9 cellular contexts compared by ENCODE assay signal in the genomic region with DNA sequence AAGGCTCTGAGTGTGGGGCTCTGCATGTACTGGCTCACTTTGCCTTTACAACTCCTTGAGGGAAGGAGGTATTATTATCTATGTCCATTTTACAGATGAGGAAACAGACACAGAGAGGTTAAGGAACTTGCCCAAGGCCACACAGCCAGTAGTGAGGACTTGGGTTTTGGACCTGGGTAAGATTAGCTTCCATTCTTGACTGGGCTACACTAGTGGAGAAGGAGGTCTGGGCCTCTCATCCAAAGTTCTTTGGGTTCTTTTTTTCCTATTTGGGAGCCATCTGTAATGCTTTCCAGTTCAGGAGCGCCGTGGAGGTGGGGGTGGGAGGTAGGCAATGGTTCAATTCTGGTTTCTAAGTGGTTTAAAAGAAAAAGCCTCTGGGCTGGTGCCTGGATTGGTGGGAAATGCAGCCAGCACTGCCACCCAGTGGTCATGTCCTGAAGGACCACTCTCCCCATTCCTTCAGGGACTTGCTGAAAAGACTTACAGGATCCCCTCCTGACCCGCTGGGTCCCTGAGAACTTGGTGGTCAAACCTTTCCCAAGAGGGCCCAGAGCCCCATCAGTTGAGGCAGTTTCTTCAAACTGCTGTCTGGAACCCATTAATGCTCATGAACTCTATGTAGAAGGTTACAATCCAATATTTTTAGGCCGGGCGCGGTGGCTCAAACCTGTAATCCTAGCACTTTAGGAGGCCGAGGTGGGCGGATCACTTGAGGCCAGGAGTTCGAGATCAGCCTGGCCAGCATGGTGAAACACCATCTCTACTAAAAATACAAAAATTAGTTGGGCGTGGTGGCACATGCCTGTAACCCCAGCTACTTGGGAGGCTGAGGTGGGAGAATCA. TPM values are rescaled to one million over a fixed set of nuclear protein-coding genes. Genes with fewer than 3 reads are reported as not detected.
DNase-seq lines count a peak whose midpoint lies in the region; ATAC-seq and TF ChIP-seq lines count a peak whose summit lies in the region.
"Had no signal": no experiment of that assay in that cellular context is flagged by ENCODE, and none has a peak within 500 bp of the region (broad histone marks: within the 10 kb centered on the region; RNA-seq: fewer than 3 reads in every experiment).

No MANE protein-coding gene starts in this region.

- no peaks in the 10 kb centered on the region for H3K4me1 ChIP-seq in thyroid gland

- CTCF ChIA-PET in BJ (lab: Yijun Ruan, JAX): interaction anchor here (0.6 to 3.1 kb wide), 39 partner anchors 9 to 931 kb away, joined by 3 to 45 read pairs (median 3); a partner anchor contains a TSS

- H4K20me1 ChIP-seq in neural cell (ENCODE audit: insufficient read depth): no peaks in the 10 kb centered on the region

- no peak overlapping the region for H3K27ac ChIP-seq in neural cell (ENCODE audit: low read length)
- no peak overlapping the region for H3K27ac ChIP-seq in thyroid gland

- no peak overlapping the region for H2AFZ ChIP-seq in neural cell (ENCODE audit: low read depth, low read length)

- H3K4me2 ChIP-seq in neural cell (ENCODE audit: low read length): no peak overlapping the region

- TF ChIP-seq EP300 in neural cell (conservative IDR thresholded peaks at IDR 0.05; ENCODE audit: poor library complexity, severe bottlenecking): no peak

- peak; percentile 93 for TF ChIP-seq RAD21 in neural cell (conservative IDR thresholded peaks at IDR 0.05)

- 58 to 60% methylated on average over 10 of the region's 10 CpGs for WGBS in thyroid gland, 2 donors

- intact Hi-C loops in thyroid gland (cut with DNase I): loop anchor here (5.0 kb wide), 2 partner anchors 76 to 171 kb away; no protein-coding TSS in a partner anchor

- H3K4me1 Mint-ChIP-seq in activated T-cell treated with anti-CD3 and anti-CD28 coated beads, Interleukin-2, amount 50 U/mL, for 24 hours (ENCODE audit: low read depth): no peaks in the 10 kb centered on the region

- peaks cover 16% of the 10 kb centered on the region for H3K27me3 Mint-ChIP-seq in activated T-cell treated with anti-CD3 and anti-CD28 coated beads, Interleukin-2, amount 50 U/mL, for 24 hours

- no peaks in the 10 kb centered on the region for H3K9me2 ChIP-seq in neural cell (ENCODE audit: insufficient read depth, low read length)

- no peaks in the 10 kb centered on the region for H3K79me2 ChIP-seq in neural cell (replicated peaks; ENCODE audit: insufficient read depth, low read length)

- ATAC-seq in GM18907 (IDR thresholded peaks at IDR 0.05; ENCODE audit: unreplicated experiment) (peak; percentile 79), HG03457 (IDR thresholded peaks at IDR 0.05; ENCODE audit: unreplicated experiment) (peak; percentile 65)

- DNase-seq in BJ (ENCODE audit: low read depth): no peak
- peak; percentile 75 for DNase-seq in OCI-M1 (lab: John Stamatoyannopoulos, UW)
- peak; percentile 82 for DNase-seq in activated T-cell treated with anti-CD3 and anti-CD28 coated beads, Interleukin-2, amount 50 U/mL, for 24 hours
- DNase-seq in fibroblast of mammary gland (ENCODE audit: low read depth): peak; percentile 75
- DNase-seq in thyroid gland: peak; percentile 66 to 69

- POLR2A ChIA-PET in BJ (lab: Charles Lee): no interaction called here

- H3K9ac ChIP-seq in neural cell (ENCODE audit: low read length): no peak overlapping the region

- no peaks in the 10 kb centered on the region for H3K36me3 Mint-ChIP-seq in activated T-cell treated with anti-CD3 and anti-CD28 coated beads, Interleukin-2, amount 50 U/mL, for 24 hours (ENCODE audit: low read depth)

- H3K4me3 ChIP-seq in BJ (ENCODE audit: low read depth, low read length): no peak overlapping the region
- no peak overlapping the region for H3K4me3 ChIP-seq in fibroblast of mammary gland (ENCODE audit: control insufficient read depth, low read depth, low read length)
- no peak overlapping the region for H3K4me3 ChIP-seq in neural cell (ENCODE audit: low read length)
- no peak overlapping the region for H3K4me3 ChIP-seq in thyroid gland (replicated peaks in 1 of 3)

- H3K36me3 ChIP-seq in BJ (ENCODE audit: control insufficient read depth, insufficient read depth, low read length) (no peaks in the 10 kb centered on the region), neural cell (ENCODE audit: insufficient read depth, low read length) (no peaks in the 10 kb centered on the region), thyroid gland (no peaks in the 10 kb centered on the region)

- H3F3A ChIP-seq in neural cell (ENCODE audit: insufficient read depth, low read length, poor library complexity, severe bottlenecking): no peaks in the 10 kb centered on the region

- H3K27ac Mint-ChIP-seq in activated T-cell treated with anti-CD3 and anti-CD28 coated beads, Interleukin-2, amount 50 U/mL, for 24 hours: no peak overlapping the region

- no peaks in the 10 kb centered on the region for H3K9me3 Mint-ChIP-seq in activated T-cell treated with anti-CD3 and anti-CD28 coated beads, Interleukin-2, amount 50 U/mL, for 24 hours

- TF ChIP-seq POLR2A in thyroid gland (IDR thresholded peaks at IDR 0.05): no peak

- TF ChIP-seq CTCF in BJ (IDR thresholded peaks at IDR 0.05; ENCODE audit: insufficient read depth, low read depth, low read length) (peak; percentile 85), fibroblast of mammary gland (conservative IDR thresholded peaks at IDR 0.05; ENCODE audit: control insufficient read depth, insufficient read depth, low read depth, low read length) (peak; percentile 88), neural cell (IDR thresholded peaks at IDR 0.05; ENCODE audit: poor library complexity, severe bottlenecking) (peak; percentile 92), thyroid gland (IDR thresholded peaks at IDR 0.05) (peak; percentile 69 to 90 (median 80))

- H3K9me3 ChIP-seq in neural cell (ENCODE audit: low read length) (no peaks in the 10 kb centered on the region), thyroid gland (no peaks in the 10 kb centered on the region)

- H3K27me3 ChIP-seq in BJ (ENCODE audit: control insufficient read depth, insufficient read depth, low read length) (peaks cover 6% of the 10 kb centered on the region), neural cell (ENCODE audit: insufficient read depth, low read depth, low read length) (no peaks in the 10 kb centered on the region), thyroid gland (no peaks in the 10 kb centered on the region)

- no peak overlapping the region for H3K4me3 Mint-ChIP-seq in activated T-cell treated with anti-CD3 and anti-CD28 coated beads, Interleukin-2, amount 50 U/mL, for 24 hours

TF ChIP-seq in neural cell, 6 proteins besides CTCF, POLR2A, EP300 and RAD21:
- no peak for TF ChIP-seq MXI1 (conservative IDR thresholded peaks at IDR 0.05; ENCODE audit: poor library complexity, severe bottlenecking)
- TF ChIP-seq EZH2 (IDR thresholded peaks at IDR 0.05; ENCODE audit: borderline replicate concordance, insufficient read depth, low read length, poor library complexity, severe bottlenecking): no peak
- TF ChIP-seq, protein P1, sequence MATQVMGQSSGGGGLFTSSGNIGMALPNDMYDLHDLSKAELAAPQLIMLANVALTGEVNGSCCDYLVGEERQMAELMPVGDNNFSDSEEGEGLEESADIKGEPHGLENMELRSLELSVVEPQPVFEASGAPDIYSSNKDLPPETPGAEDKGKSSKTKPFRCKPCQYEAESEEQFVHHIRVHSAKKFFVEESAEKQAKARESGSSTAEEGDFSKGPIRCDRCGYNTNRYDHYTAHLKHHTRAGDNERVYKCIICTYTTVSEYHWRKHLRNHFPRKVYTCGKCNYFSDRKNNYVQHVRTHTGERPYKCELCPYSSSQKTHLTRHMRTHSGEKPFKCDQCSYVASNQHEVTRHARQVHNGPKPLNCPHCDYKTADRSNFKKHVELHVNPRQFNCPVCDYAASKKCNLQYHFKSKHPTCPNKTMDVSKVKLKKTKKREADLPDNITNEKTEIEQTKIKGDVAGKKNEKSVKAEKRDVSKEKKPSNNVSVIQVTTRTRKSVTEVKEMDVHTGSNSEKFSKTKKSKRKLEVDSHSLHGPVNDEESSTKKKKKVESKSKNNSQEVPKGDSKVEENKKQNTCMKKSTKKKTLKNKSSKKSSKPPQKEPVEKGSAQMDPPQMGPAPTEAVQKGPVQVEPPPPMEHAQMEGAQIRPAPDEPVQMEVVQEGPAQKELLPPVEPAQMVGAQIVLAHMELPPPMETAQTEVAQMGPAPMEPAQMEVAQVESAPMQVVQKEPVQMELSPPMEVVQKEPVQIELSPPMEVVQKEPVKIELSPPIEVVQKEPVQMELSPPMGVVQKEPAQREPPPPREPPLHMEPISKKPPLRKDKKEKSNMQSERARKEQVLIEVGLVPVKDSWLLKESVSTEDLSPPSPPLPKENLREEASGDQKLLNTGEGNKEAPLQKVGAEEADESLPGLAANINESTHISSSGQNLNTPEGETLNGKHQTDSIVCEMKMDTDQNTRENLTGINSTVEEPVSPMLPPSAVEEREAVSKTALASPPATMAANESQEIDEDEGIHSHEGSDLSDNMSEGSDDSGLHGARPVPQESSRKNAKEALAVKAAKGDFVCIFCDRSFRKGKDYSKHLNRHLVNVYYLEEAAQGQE (IDR thresholded peaks at IDR 0.05; ENCODE audit: borderline replicate concordance): no peak
- peak; percentile 90 for TF ChIP-seq SMC3 (conservative IDR thresholded peaks at IDR 0.05; ENCODE audit: poor library complexity)
- no peak for TF ChIP-seq TAF1 (IDR thresholded peaks at IDR 0.05; ENCODE audit: low read depth)

RNA-seq across cellular contexts. Expression of a gene that starts 38.6 kb away (rescaled TPM):
- polyA plus RNA-seq in BJ (2011; rRNA removed) (not detected in 2 replicates), neural cell (not detected in 2 replicates)
- polyA minus RNA-seq in BJ (2011; rRNA and poly(A)+ RNA removed): not detected in 2 replicates
- polyA minus RNA-seq in neural cell: not detected in 2 replicates
- total RNA-seq in thyroid gland: not detected
- total RNA-seq: urinary bladder had no signal

RNA-seq across cellular contexts. Expression of a gene that starts 50.3 kb away (rescaled TPM):
- 12.2 and 19.5 TPM in 2 replicates for polyA plus RNA-seq in BJ (2011; rRNA removed)
- 14.6 and 17.1 TPM in 2 replicates for polyA minus RNA-seq in BJ (2011; rRNA and poly(A)+ RNA removed)
- 15.5 and 21.3 TPM in 2 replicates for polyA plus RNA-seq in neural cell
- 15.2 and 18.5 TPM in 2 replicates for polyA minus RNA-seq in neural cell
- 10 to 100 TPM; 14.4 to 18.1 (median 16.2) TPM for total RNA-seq in thyroid gland

RNA-seq across cellular contexts. Expression of a gene that starts 51.0 kb away (rescaled TPM):
- polyA plus RNA-seq in BJ (2011; rRNA removed) (42.5 and 52.0 TPM in 2 replicates), neural cell (2.6 and 3.3 TPM in 2 replicates)
- 40.6 and 48.1 TPM in 2 replicates for polyA minus RNA-seq in BJ (2011; rRNA and poly(A)+ RNA removed)
- 7.4 and 8.0 TPM in 2 replicates for polyA minus RNA-seq in neural cell
- 10 to 100 TPM; 34.4 to 39.4 (median 37.3) TPM for total RNA-seq in thyroid gland

Comparison
In these comparisons a context has a peak if more than half of its experiments do, and no peak if none do; other contexts are left out.
1. RNA of a gene that starts 51.0 kb away (polyA plus RNA-seq): 42.5 to 52.0 TPM in BJ; 2.6 to 3.3 TPM in neural cell; every median in the first group is over 10 times any median in the second.
2. Peak in every context shown above with its lines, with median percentiles within 50 percentile points of each other: CTCF ChIP-seq.